In the genomic region with DNA sequence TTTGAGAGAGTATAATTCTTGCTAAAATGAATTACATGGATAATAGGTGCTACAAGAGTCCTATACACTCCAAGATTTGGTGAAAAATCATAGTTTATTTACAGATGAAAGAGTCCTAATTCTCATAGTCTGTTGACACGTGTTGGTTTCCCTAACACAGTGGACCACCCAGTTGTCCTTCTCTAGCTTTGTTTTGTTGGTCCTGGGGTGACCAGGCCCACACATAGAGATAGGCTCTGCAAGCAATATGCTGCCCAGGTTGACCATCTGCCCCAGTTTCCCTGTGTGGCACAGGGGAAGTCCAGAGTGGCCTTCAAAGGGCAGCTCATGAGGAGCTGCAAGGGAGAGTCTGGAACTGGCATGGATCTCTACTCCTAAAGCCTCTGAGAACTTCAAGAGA, we compare ENCODE assay signal across 14 cellular contexts.
A peak's percentile ranks its signal among the peaks of the same experiment; 100 is the strongest.
DNase-seq lines count a peak whose midpoint lies in the region; ATAC-seq and TF ChIP-seq lines count a peak whose summit lies in the region.
"Had no signal": no experiment of that assay in that cellular context is flagged by ENCODE, and none has a peak within 500 bp of the region (broad histone marks: within the 10 kb centered on the region; RNA-seq: fewer than 3 reads in every experiment).

No MANE protein-coding gene starts in this region.

- no peak for TF ChIP-seq RAD21 in SK-N-SH (IDR thresholded peaks at IDR 0.05; ENCODE audit: low read length)

- H3K9me3 ChIP-seq in SK-N-SH (no peaks in the 10 kb centered on the region), SJCRH30 (replicated peaks) (no peaks in the 10 kb centered on the region), hepatocyte (ENCODE audit: low read depth) (no peaks in the 10 kb centered on the region), spleen (no peaks in the 10 kb centered on the region), adrenal gland (replicated peaks in 1 of 3) (no peaks in the 10 kb centered on the region)
- H3K9me3 ChIP-seq: psoas muscle had no signal

- H3K4me3 ChIP-seq in SK-N-SH (ENCODE audit: low read depth in 2 of 2, low read length in 1 of 2): no peak overlapping the region
- no peak overlapping the region for H3K4me3 ChIP-seq in SJCRH30
- H3K4me3 ChIP-seq in hepatocyte: no peak overlapping the region
- H3K4me3 ChIP-seq in spleen: no peak overlapping the region
- no peak overlapping the region for H3K4me3 ChIP-seq in adrenal gland
- H3K4me3 ChIP-seq: psoas muscle had no signal

- POLR2A ChIA-PET in SK-N-SH (lab: Yijun Ruan, JAX): no interaction called here

- peaks cover 62% of the 10 kb centered on the region for H3F3A ChIP-seq in SK-N-SH (replicated peaks; ENCODE audit: insufficient read depth)

- ATAC-seq in SK-N-SH treated with all-trans-retinoic acid at 6 μM for 48 hours (no peak), HG03457 (IDR thresholded peaks at IDR 0.05; ENCODE audit: unreplicated experiment) (no peak)
- ATAC-seq: left lobe of liver, psoas muscle had no signal

- TF ChIP-seq POLR2A in spleen (IDR thresholded peaks at IDR 0.05) (no peak), adrenal gland (IDR thresholded peaks at IDR 0.05) (no peak)

- 0 out of 2 replicates have a peak overlapping the region, but pooled peaks have one; percentile 73 for H3K4me2 ChIP-seq in SK-N-SH
- H3K4me2 ChIP-seq in hepatocyte: no peak overlapping the region

- H4K20me1 ChIP-seq in SK-N-SH (ENCODE audit: insufficient read depth) (no peaks in the 10 kb centered on the region), hepatocyte (ENCODE audit: insufficient read depth, poor library complexity, severe bottlenecking) (no peaks in the 10 kb centered on the region)

- H3K79me2 ChIP-seq in SK-N-SH (ENCODE audit: insufficient read depth) (peaks cover 61% of the 10 kb centered on the region), hepatocyte (peaks cover 37% of the 10 kb centered on the region)

- H3K36me3 ChIP-seq in SK-N-SH (replicated peaks in 1 of 2; ENCODE audit: control insufficient read depth in 1 of 2, insufficient read depth in 2 of 2, low read length in 1 of 2) (no peaks in the 10 kb centered on the region), SJCRH30 (no peaks in the 10 kb centered on the region), hepatocyte (replicated peaks; ENCODE audit: insufficient read depth, low read depth) (no peaks in the 10 kb centered on the region), spleen (no peaks in the 10 kb centered on the region), adrenal gland (replicated peaks in 1 of 2) (no peaks in the 10 kb centered on the region)

- DNase-seq in SK-N-SH (no peak), SJCRH30 (peak; percentile 20 to 36), hepatocyte (ENCODE audit: low spot score) (no peak), spleen (no peak), adrenal gland (no peak)
- no peak for DNase-seq in activated effector memory CD4-positive, alpha-beta T cell treated with anti-CD3 and anti-CD28 coated beads, Interleukin-2, amount 50 U/mL, for 16 hours
- DNase-seq: NCI-H2107; psoas muscle; stimulated activated CD4-positive, alpha-beta T cell treated with anti-CD3 and anti-CD28 coated beads, Interleukin-4, amount 100 ng/mL, for 4 hours had no signal

- peaks cover 22 to 71% of the 10 kb centered on the region in 2 experiments for H3K4me1 ChIP-seq in SK-N-SH (ENCODE audit: control insufficient read depth in 1 of 2, insufficient read depth in 2 of 2, low read depth in 1 of 2, low read length in 1 of 2)
- H3K4me1 ChIP-seq in SJCRH30: peaks cover 31% of the 10 kb centered on the region
- peaks cover 47% of the 10 kb centered on the region for H3K4me1 ChIP-seq in hepatocyte (ENCODE audit: insufficient read depth)
- H3K4me1 ChIP-seq in spleen: peaks cover 27 to 84% (median 58%) of the 10 kb centered on the region in 6 donors
- peaks cover 16 to 48% of the 10 kb centered on the region in 2 donors for H3K4me1 ChIP-seq in adrenal gland (replicated peaks in 1 of 2)

- 100% methylated on average over 1 of the region's 1 CpG for whole genome bisulfite sequencing in SK-N-SH (ENCODE audit: low lambda C conversion rate)
- WGBS in hepatocyte (ENCODE audit: low lambda C conversion rate, missing lambda C conversion rate): 100% methylated on average over 1 of the region's 1 CpG
- 62 to 79% (median 73%) methylated on average over 1 of the region's 1 CpG for WGBS in spleen, 5 donors
- 72 to 96% (median 86%) methylated on average over 1 of the region's 1 CpG for WGBS in adrenal gland, 4 donors

- no peak overlapping the region for H2AFZ ChIP-seq in SK-N-SH (ENCODE audit: low read depth)
- H2AFZ ChIP-seq in hepatocyte: no peak overlapping the region

- CTCF ChIA-PET in SK-N-SH (lab: Yijun Ruan, JAX): no interaction called here

- no peaks in the 10 kb centered on the region for H3K9me2 ChIP-seq in SK-N-SH
- H3K9me2 ChIP-seq in hepatocyte (replicated peaks; ENCODE audit: insufficient read depth): no peaks in the 10 kb centered on the region

- TF ChIP-seq EP300 in SK-N-SH (IDR thresholded peaks at IDR 0.05; ENCODE audit: borderline replicate concordance in 1 of 2, low read depth in 1 of 2, low read length in 1 of 2): no peak

- H3K27ac ChIP-seq in SK-N-SH (ENCODE audit: low read depth in 2 of 2, low read length in 1 of 2) (peak overlapping the region; percentile 85 to 99; a peak in 3 of 4 replicates), SJCRH30 (no peak overlapping the region; the same call in 1 of the 2 replicates), hepatocyte (peak overlapping the region; percentile 82), spleen (peak overlapping the region; percentile 38 to 85 (median 78)), adrenal gland (peak overlapping the region in 1 of 5 donors; percentile 6)
- H3K27ac ChIP-seq: 22Rv1, HL-60, psoas muscle had no signal

- TF ChIP-seq CTCF in SK-N-SH (IDR thresholded peaks at IDR 0.05) (no peak), hepatocyte (IDR thresholded peaks at IDR 0.05; ENCODE audit: poor library complexity) (no peak), spleen (IDR thresholded peaks at IDR 0.05 in 8 of 11, conservative IDR thresholded peaks at IDR 0.05 in 3 of 11) (no peak), adrenal gland (IDR thresholded peaks at IDR 0.05) (no peak)

- H3K9ac ChIP-seq in SK-N-SH: peak overlapping the region; percentile 82; the same call in 1 of the 2 replicates

- intact Hi-C loops in spleen (cut with DNase I; ENCODE audit: low total_unique reads): no loop called here
- intact Hi-C loops in adrenal gland (cut with DNase I): no loop called here

- H3K27me3 ChIP-seq in SK-N-SH (ENCODE audit: insufficient read depth) (no peaks in the 10 kb centered on the region), SJCRH30 (no peaks in the 10 kb centered on the region), hepatocyte (no peaks in the 10 kb centered on the region), spleen (replicated peaks in 1 of 7) (no peaks in the 10 kb centered on the region), adrenal gland (no peaks in the 10 kb centered on the region)

TF ChIP-seq in SK-N-SH, 30 proteins besides CTCF, POLR2A, EP300 and RAD21:
- TF ChIP-seq TCF12 (IDR thresholded peaks at IDR 0.05) (no peak), RCOR1 (IDR thresholded peaks at IDR 0.05; ENCODE audit: low read length) (no peak), NRF1 (IDR thresholded peaks at IDR 0.05; ENCODE audit: low read depth, low read length) (no peak), GABPA (IDR thresholded peaks at IDR 0.05; ENCODE audit: low read depth) (no peak), IRF3 (IDR thresholded peaks at IDR 0.05; ENCODE audit: low read depth, low read length) (no peak), NFIC (IDR thresholded peaks at IDR 0.05; ENCODE audit: borderline replicate concordance) (no peak), JUND (IDR thresholded peaks at IDR 0.05) (no peak), FOXM1 (IDR thresholded peaks at IDR 0.05; ENCODE audit: low read depth) (no peak), GATA2 (CRISPR knock-in tag; IDR thresholded peaks at IDR 0.05) (no peak), SIN3A (IDR thresholded peaks at IDR 0.05; ENCODE audit: borderline replicate concordance, low read depth, low read length) (no peak), TAF1 (IDR thresholded peaks at IDR 0.05; ENCODE audit: borderline replicate concordance, low read depth, low read length) (no peak), CHD2 (IDR thresholded peaks at IDR 0.05; ENCODE audit: low read length, partially characterized antibody) (no peak)

TF ChIP-seq in SK-N-SH treated with all-trans-retinoic acid at 6 μM for 48 hours, 23 proteins besides CTCF, POLR2A, EP300 and RAD21 (continues in another document):
- no peak for TF ChIP-seq ZFP30 (CRISPR knock-in tag; IDR thresholded peaks at IDR 0.05)
- no peak for TF ChIP-seq TOX (CRISPR knock-in tag; IDR thresholded peaks at IDR 0.05; ENCODE audit: borderline replicate concordance)
- no peak for TF ChIP-seq BACH2 (CRISPR knock-in tag; IDR thresholded peaks at IDR 0.05; ENCODE audit: borderline replicate concordance)
- no peak for TF ChIP-seq ESRRG (CRISPR knock-in tag; IDR thresholded peaks at IDR 0.05)
- TF ChIP-seq ZNF70 (CRISPR knock-in tag; IDR thresholded peaks at IDR 0.05): no peak
- TF ChIP-seq CREB5 (CRISPR knock-in tag; IDR thresholded peaks at IDR 0.05; ENCODE audit: low read depth): no peak
- no peak for TF ChIP-seq POU6F1 (CRISPR knock-in tag; IDR thresholded peaks at IDR 0.05; ENCODE audit: borderline replicate concordance, low read depth)

Comparison
In these comparisons a context has a peak if more than half of its experiments do, and no peak if none do; other contexts are left out.
1. DNase-seq: peak in SJCRH30 (2 of 2); none in SK-N-SH (single experiment), hepatocyte (single experiment), spleen (single experiment), activated effector memory CD4-positive, alpha-beta T cell treated with anti-CD3 and anti-CD28 coated beads, Interleukin-2, amount 50 U/mL, for 16 hours (single experiment) and adrenal gland (0 of 7).